Comparison of ENCODE assay signal across 17 cellular contexts in the genomic region with DNA sequence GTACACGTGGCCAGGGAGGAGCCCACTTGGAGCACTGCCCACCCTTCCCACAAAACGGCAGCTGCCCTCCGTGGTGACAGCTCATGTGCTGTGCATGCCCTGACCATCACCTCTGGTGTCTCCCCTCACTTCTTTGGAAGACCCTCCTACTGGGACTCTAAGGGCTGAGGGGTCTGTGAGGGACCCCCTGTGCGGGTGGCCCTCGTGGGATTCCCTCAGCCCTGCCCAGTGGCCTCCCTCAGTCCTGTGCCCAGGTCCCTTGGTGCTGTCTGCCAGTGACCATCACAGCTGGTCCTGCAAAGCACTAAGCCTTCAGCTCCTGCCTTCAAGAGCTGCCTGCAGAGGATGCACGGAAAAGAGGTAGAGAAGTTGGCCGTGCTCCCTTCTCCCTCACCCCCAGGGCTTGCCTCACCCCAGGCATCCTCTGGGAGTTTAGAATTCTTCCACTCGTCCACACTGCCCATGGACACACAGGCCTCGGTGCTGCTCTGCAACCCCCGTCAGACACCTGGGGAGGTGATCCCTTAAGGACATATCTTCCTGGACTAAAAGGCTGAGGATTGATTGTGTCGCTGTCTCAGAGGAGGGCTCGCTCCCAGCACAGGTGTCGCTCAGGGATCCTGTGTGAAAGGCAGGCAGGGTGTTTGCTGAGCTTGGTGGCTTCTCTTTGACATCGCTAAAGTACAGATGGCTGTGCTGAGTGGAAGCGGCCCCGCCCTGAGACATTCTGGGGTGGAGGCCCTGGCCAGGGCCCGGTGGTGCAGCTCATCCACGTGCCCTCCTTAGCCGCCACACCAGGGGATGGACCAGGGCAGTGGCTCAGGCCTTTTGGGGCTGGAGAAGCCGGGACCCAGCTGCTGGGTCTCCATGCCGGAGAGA.
"Had no signal": no experiment of that assay in that cellular context is flagged by ENCODE, and none has a peak within 500 bp of the region (broad histone marks: within the 10 kb centered on the region; RNA-seq: fewer than 3 reads in every experiment).

No MANE protein-coding gene starts in this region.

- H3K36me3 Mint-ChIP-seq: activated naive CD4-positive, alpha-beta T cell treated with anti-CD3 and anti-CD28 coated beads, Interleukin-2, amount 50 U/mL, for 24 hours; stimulated activated memory B cell treated with anti-CD40 and anti-IgM and Interleukin-4, amounts not matched to agents 10 μg/mL and 1 μg/mL and 100 μg/mL, for 72 hours; WTC11 had no signal

- H3K4me3 Mint-ChIP-seq: activated CD8-positive, alpha-beta T cell treated with anti-CD3 and anti-CD28 coated beads for 36 hours; activated naive CD4-positive, alpha-beta T cell treated with anti-CD3 and anti-CD28 coated beads, Interleukin-2, amount 50 U/mL, for 24 hours; stimulated activated memory B cell treated with anti-CD40 and anti-IgM and Interleukin-4, amounts not matched to agents 10 μg/mL and 1 μg/mL and 100 μg/mL, for 72 hours; WTC11 had no signal

- H2AFZ ChIP-seq: hepatocyte had no signal

- H3K36me3 ChIP-seq: adrenal gland, ovary, transverse colon had no signal

- H3K27me3 ChIP-seq: adrenal gland, hepatocyte, ovary, transverse colon had no signal

- ATAC-seq: activated CD8-positive, alpha-beta T cell treated with anti-CD3 and anti-CD28 coated beads for 36 hours; esophagus mucosa; stimulated activated memory B cell treated with anti-CD40 and anti-IgM and Interleukin-4, amounts not matched to agents 10 μg/mL and 1 μg/mL and 100 μg/mL, for 72 hours; WTC11 had no signal

- H3K4me2 ChIP-seq: hepatocyte had no signal

- H3K4me3 ChIP-seq: adrenal gland, hepatocyte, ovary, transverse colon had no signal

- H3K4me1 ChIP-seq: adrenal gland had no signal

- H3K9me3 ChIP-seq: adrenal gland, ovary, transverse colon had no signal

- FAIRE-seq: keratinocyte had no signal

- DNase-seq: activated CD4-positive, alpha-beta T cell treated with anti-CD3 and anti-CD28 coated beads for 4 hours; activated CD8-positive, alpha-beta memory T cell treated with anti-CD3 and anti-CD28 coated beads, Interleukin-2, amount 50 U/mL, for 4 hours; activated CD8-positive, alpha-beta T cell treated with anti-CD3 and anti-CD28 coated beads for 36 hours; activated effector memory CD4-positive, alpha-beta T cell treated with anti-CD3 and anti-CD28 coated beads, Interleukin-2, amount 50 U/mL, for 16 hours; activated T-cell treated with anti-CD3 and anti-CD28 coated beads, Interleukin-2, amount 50 U/mL, for 48 hours; adrenal gland; mesendoderm; ovary; stimulated activated CD4-positive, alpha-beta T cell treated with anti-CD3 and anti-CD28 coated beads, Interleukin-2, amount 100 ng/mL, for 48 hours; T-helper 2 cell; transverse colon had no signal

- H3K27ac ChIP-seq: adrenal gland, hepatocyte, ovary, transverse colon had no signal

- H3K27ac Mint-ChIP-seq: activated CD8-positive, alpha-beta T cell treated with anti-CD3 and anti-CD28 coated beads for 36 hours; activated naive CD4-positive, alpha-beta T cell treated with anti-CD3 and anti-CD28 coated beads, Interleukin-2, amount 50 U/mL, for 24 hours; stimulated activated memory B cell treated with anti-CD40 and anti-IgM and Interleukin-4, amounts not matched to agents 10 μg/mL and 1 μg/mL and 100 μg/mL, for 72 hours; WTC11 had no signal

- H3K79me2 ChIP-seq: hepatocyte had no signal

- H3K9me3 Mint-ChIP-seq: activated CD8-positive, alpha-beta T cell treated with anti-CD3 and anti-CD28 coated beads for 36 hours; activated naive CD4-positive, alpha-beta T cell treated with anti-CD3 and anti-CD28 coated beads, Interleukin-2, amount 50 U/mL, for 24 hours had no signal

- H3K4me1 Mint-ChIP-seq: activated naive CD4-positive, alpha-beta T cell treated with anti-CD3 and anti-CD28 coated beads, Interleukin-2, amount 50 U/mL, for 24 hours; stimulated activated memory B cell treated with anti-CD40 and anti-IgM and Interleukin-4, amounts not matched to agents 10 μg/mL and 1 μg/mL and 100 μg/mL, for 72 hours had no signal
